In genomic region chr16:2756288-2757015, GRCh38 we compare ENCODE assay signal across 1 cellular context.
TF ChIP-seq lines count a peak whose summit lies in the region.

No MANE protein-coding gene starts in this region.

TF ChIP-seq in WTC11, 78 proteins besides CTCF, POLR2A, EP300 and RAD21:
- TF ChIP-seq NR1H2 (CRISPR knock-in tag; IDR thresholded peaks at IDR 0.05), result no peak
- TF ChIP-seq, protein P1, sequence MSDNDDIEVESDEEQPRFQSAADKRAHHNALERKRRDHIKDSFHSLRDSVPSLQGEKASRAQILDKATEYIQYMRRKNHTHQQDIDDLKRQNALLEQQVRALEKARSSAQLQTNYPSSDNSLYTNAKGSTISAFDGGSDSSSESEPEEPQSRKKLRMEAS (CRISPR knock-in tag; IDR thresholded peaks at IDR 0.05), result no peak
- TF ChIP-seq ZBTB21 (CRISPR knock-in tag; IDR thresholded peaks at IDR 0.05; ENCODE audit: borderline replicate concordance), result no peak
- TF ChIP-seq, protein P2, sequence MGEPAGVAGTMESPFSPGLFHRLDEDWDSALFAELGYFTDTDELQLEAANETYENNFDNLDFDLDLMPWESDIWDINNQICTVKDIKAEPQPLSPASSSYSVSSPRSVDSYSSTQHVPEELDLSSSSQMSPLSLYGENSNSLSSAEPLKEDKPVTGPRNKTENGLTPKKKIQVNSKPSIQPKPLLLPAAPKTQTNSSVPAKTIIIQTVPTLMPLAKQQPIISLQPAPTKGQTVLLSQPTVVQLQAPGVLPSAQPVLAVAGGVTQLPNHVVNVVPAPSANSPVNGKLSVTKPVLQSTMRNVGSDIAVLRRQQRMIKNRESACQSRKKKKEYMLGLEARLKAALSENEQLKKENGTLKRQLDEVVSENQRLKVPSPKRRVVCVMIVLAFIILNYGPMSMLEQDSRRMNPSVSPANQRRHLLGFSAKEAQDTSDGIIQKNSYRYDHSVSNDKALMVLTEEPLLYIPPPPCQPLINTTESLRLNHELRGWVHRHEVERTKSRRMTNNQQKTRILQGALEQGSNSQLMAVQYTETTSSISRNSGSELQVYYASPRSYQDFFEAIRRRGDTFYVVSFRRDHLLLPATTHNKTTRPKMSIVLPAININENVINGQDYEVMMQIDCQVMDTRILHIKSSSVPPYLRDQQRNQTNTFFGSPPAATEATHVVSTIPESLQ (CRISPR knock-in tag; IDR thresholded peaks at IDR 0.05), result no peak
- TF ChIP-seq MXD4 (CRISPR knock-in tag; IDR thresholded peaks at IDR 0.05; ENCODE audit: borderline replicate concordance), result no peak
- no peak for TF ChIP-seq ATF2 (CRISPR knock-in tag; IDR thresholded peaks at IDR 0.05; ENCODE audit: borderline replicate concordance, low read depth)
- TF ChIP-seq, protein P3, sequence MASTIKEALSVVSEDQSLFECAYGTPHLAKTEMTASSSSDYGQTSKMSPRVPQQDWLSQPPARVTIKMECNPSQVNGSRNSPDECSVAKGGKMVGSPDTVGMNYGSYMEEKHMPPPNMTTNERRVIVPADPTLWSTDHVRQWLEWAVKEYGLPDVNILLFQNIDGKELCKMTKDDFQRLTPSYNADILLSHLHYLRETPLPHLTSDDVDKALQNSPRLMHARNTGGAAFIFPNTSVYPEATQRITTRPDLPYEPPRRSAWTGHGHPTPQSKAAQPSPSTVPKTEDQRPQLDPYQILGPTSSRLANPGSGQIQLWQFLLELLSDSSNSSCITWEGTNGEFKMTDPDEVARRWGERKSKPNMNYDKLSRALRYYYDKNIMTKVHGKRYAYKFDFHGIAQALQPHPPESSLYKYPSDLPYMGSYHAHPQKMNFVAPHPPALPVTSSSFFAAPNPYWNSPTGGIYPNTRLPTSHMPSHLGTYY (CRISPR knock-in tag; IDR thresholded peaks at IDR 0.05), result no peak
- TF ChIP-seq CBFB (CRISPR knock-in tag; IDR thresholded peaks at IDR 0.05; ENCODE audit: low read depth), result no peak
- TF ChIP-seq ZNF219 (CRISPR knock-in tag; IDR thresholded peaks at IDR 0.05; ENCODE audit: borderline replicate concordance), result no peak
- no peak for TF ChIP-seq NFATC4 (CRISPR knock-in tag; IDR thresholded peaks at IDR 0.05)
- no peak for TF ChIP-seq OVOL2 (CRISPR knock-in tag; IDR thresholded peaks at IDR 0.05; ENCODE audit: borderline replicate concordance)
- no peak for TF ChIP-seq ZMAT4 (CRISPR knock-in tag; IDR thresholded peaks at IDR 0.05)
- TF ChIP-seq ZNF138 (CRISPR knock-in tag; conservative IDR thresholded peaks at IDR 0.05), result no peak
- TF ChIP-seq TP53 (CRISPR knock-in tag; IDR thresholded peaks at IDR 0.05), result no peak
- no peak for TF ChIP-seq CREM (CRISPR knock-in tag; IDR thresholded peaks at IDR 0.05)
